ENCODE assay signal across 8 cellular contexts in genomic region chr5:73693573-73694061, GRCh38.
A peak's percentile ranks its signal among the peaks of the same experiment; 100 is the strongest.
DNase-seq lines count a peak whose midpoint lies in the region; ATAC-seq and TF ChIP-seq lines count a peak whose summit lies in the region.

No MANE protein-coding gene starts in this region.

- POLR2A ChIA-PET in CD4-positive, alpha-beta memory T cell (lab: Charles Lee; ENCODE audit: partially characterized antibody) = no interaction called here

- no peaks in the 10 kb centered on the region for H3K9me3 ChIP-seq in HUES48 (ENCODE audit: control insufficient read depth, insufficient read depth, low read length)
- no peaks in the 10 kb centered on the region for H3K9me3 ChIP-seq in CD4-positive, alpha-beta memory T cell (ENCODE audit: control insufficient read depth in 1 of 2, low read length in 2 of 2)

- H3K4me1 ChIP-seq in HUES48 (ENCODE audit: control insufficient read depth, insufficient read depth, low read length) = peaks cover 28% of the 10 kb centered on the region
- no peaks in the 10 kb centered on the region for H3K4me1 ChIP-seq in CD4-positive, alpha-beta memory T cell (ENCODE audit: insufficient read depth, low read length)

- ATAC-seq in left cardiac atrium (peak; percentile 24 to 38), Right ventricle myocardium inferior (no peak), HG03135 (IDR thresholded peaks at IDR 0.05; ENCODE audit: unreplicated experiment) (no peak)
- ATAC-seq in central memory CD8-positive, alpha-beta T cell (replicated peaks; ENCODE audit: extremely low read depth, poor library complexity, severe bottlenecking) = no peak

- DNase-seq in left cardiac atrium = peak; percentile 21
- DNase-seq in Right ventricle myocardium inferior (ENCODE audit: missing footprints) = no peak
- no peak for DNase-seq in central memory CD8-positive, alpha-beta T cell (ENCODE audit: low spot score in 2 of 2)
- no peak for DNase-seq in neural crest cell (ENCODE audit: low read depth, low spot score)
- no peak for DNase-seq in coronary artery (ENCODE audit: low spot score)
- no peak for DNase-seq in CD4-positive, alpha-beta memory T cell

- H3K4me1 Mint-ChIP-seq in central memory CD8-positive, alpha-beta T cell = peaks cover 35% of the 10 kb centered on the region
- peaks cover 28% of the 10 kb centered on the region for H3K4me1 Mint-ChIP-seq in neural crest cell
- H3K4me1 Mint-ChIP-seq in CD4-positive, alpha-beta memory T cell = peaks cover 0 to 12% (median 5%) of the 10 kb centered on the region in 4 donors

- CTCF ChIA-PET in CD4-positive, alpha-beta memory T cell (lab: Charles Lee; ENCODE audit: partially characterized antibody) = interaction anchor here (2.2 kb wide), 1 partner anchor 102 kb away, joined by 12 read pairs; no protein-coding TSS in a partner anchor

- peak overlapping the region; percentile 54 for H3K27ac Mint-ChIP-seq in central memory CD8-positive, alpha-beta T cell (ENCODE audit: low read depth)
- no peak overlapping the region for H3K27ac Mint-ChIP-seq in neural crest cell (ENCODE audit: unreplicated experiment)
- H3K27ac Mint-ChIP-seq in CD4-positive, alpha-beta memory T cell = peak overlapping the region in 2 of 7 donors; percentile 24 to 26

- H3K36me3 ChIP-seq in HUES48 (ENCODE audit: control insufficient read depth, insufficient read depth, low read length) = no peaks in the 10 kb centered on the region
- H3K36me3 ChIP-seq in CD4-positive, alpha-beta memory T cell (ENCODE audit: insufficient read depth, low read length) = no peaks in the 10 kb centered on the region

- peak overlapping the region; percentile 49 for H3K4me3 Mint-ChIP-seq in central memory CD8-positive, alpha-beta T cell
- H3K4me3 Mint-ChIP-seq in neural crest cell = no peak overlapping the region
- H3K4me3 Mint-ChIP-seq in CD4-positive, alpha-beta memory T cell = no peak overlapping the region

- no peaks in the 10 kb centered on the region for H3K27me3 Mint-ChIP-seq in central memory CD8-positive, alpha-beta T cell
- H3K27me3 Mint-ChIP-seq in neural crest cell (ENCODE audit: low read depth) = peaks cover 3% of the 10 kb centered on the region
- peaks cover 2 to 10% of the 10 kb centered on the region in 2 donors for H3K27me3 Mint-ChIP-seq in CD4-positive, alpha-beta memory T cell

- intact Hi-C loops in left cardiac atrium (cut with DNase I) = loop anchor here in 1 of 2 donors (10.0 kb wide), 1 partner anchor 99 kb away; no protein-coding TSS in a partner anchor
- intact Hi-C loops in Right ventricle myocardium inferior (cut with DNase I) = no loop called here
- intact Hi-C loops in CD4-positive, alpha-beta memory T cell (cut with micrococcal nuclease) = loop anchor here (5.0 kb wide), 1 partner anchor 101 kb away; no protein-coding TSS in a partner anchor

- H3K36me3 Mint-ChIP-seq in central memory CD8-positive, alpha-beta T cell (ENCODE audit: insufficient read depth) = no peaks in the 10 kb centered on the region
- no peaks in the 10 kb centered on the region for H3K36me3 Mint-ChIP-seq in neural crest cell (ENCODE audit: low read depth)
- H3K36me3 Mint-ChIP-seq in CD4-positive, alpha-beta memory T cell = no peaks in the 10 kb centered on the region

- peak overlapping the region; percentile 71 for H3K27ac ChIP-seq in HUES48 (ENCODE audit: low read depth, low read length)
- H3K27ac ChIP-seq in coronary artery = peak overlapping the region in 1 of 2 donors; percentile 37
- no peak overlapping the region for H3K27ac ChIP-seq in CD4-positive, alpha-beta memory T cell (ENCODE audit: low read depth, low read length)

- TF ChIP-seq CTCF in neural crest cell (conservative IDR thresholded peaks at IDR 0.05) (peak; percentile 67), coronary artery (IDR thresholded peaks at IDR 0.05) (no peak)

- H3K27me3 ChIP-seq in HUES48 (ENCODE audit: control insufficient read depth, insufficient read depth, low read length) = no peaks in the 10 kb centered on the region
- H3K27me3 ChIP-seq in CD4-positive, alpha-beta memory T cell (ENCODE audit: insufficient read depth, low read length) = no peaks in the 10 kb centered on the region

- H3K4me3 ChIP-seq in HUES48 (ENCODE audit: low read depth, low read length) = no peak overlapping the region
- no peak overlapping the region for H3K4me3 ChIP-seq in coronary artery
- H3K4me3 ChIP-seq in CD4-positive, alpha-beta memory T cell (ENCODE audit: low read length in 2 of 2) = no peak overlapping the region

- no peaks in the 10 kb centered on the region for H3K9me3 Mint-ChIP-seq in central memory CD8-positive, alpha-beta T cell
- peaks cover 4% of the 10 kb centered on the region for H3K9me3 Mint-ChIP-seq in neural crest cell
- H3K9me3 Mint-ChIP-seq in CD4-positive, alpha-beta memory T cell = peaks cover 0 to 3% (median 0%) of the 10 kb centered on the region in 8 donors

- no peak overlapping the region for H3K9ac ChIP-seq in HUES48 (ENCODE audit: low read depth, low read length)

Comparison
In these comparisons a context has a peak if more than half of its experiments do, and no peak if none do; other contexts are left out.
1. ATAC-seq: peak in left cardiac atrium (2 of 2); none in Right ventricle myocardium inferior (single experiment), central memory CD8-positive, alpha-beta T cell (single experiment) and HG03135 (single experiment).